Comparison of ENCODE assay signal across 14 cellular contexts in genomic region chr2:177419274-177419673, GRCh38. TPM values are rescaled to one million over a fixed set of nuclear protein-coding genes. Genes with fewer than 3 reads are reported as not detected.
DNase-seq lines count a peak whose midpoint lies in the region; ATAC-seq, FAIRE-seq and TF ChIP-seq lines count a peak whose summit lies in the region.
"Had no signal": no experiment of that assay in that cellular context is flagged by ENCODE, and none has a peak within 500 bp of the region (broad histone marks: within the 10 kb centered on the region; RNA-seq: fewer than 3 reads in every experiment).

No MANE protein-coding gene starts in this region.

- H3K36me3 Mint-ChIP-seq in activated naive CD4-positive, alpha-beta T cell treated with anti-CD3 and anti-CD28 coated beads, Interleukin-2, amount 50 U/mL, for 24 hours, result peaks cover 10% of the 10 kb centered on the region

- no peaks in the 10 kb centered on the region for H3K9me3 Mint-ChIP-seq in activated naive CD4-positive, alpha-beta T cell treated with anti-CD3 and anti-CD28 coated beads, Interleukin-2, amount 50 U/mL, for 24 hours
- H3K9me3 Mint-ChIP-seq: dendritic cell treated with granulocyte-macrophage colony-stimulating factor and Interleukin-4, amounts not matched to agents 40 ng/mL and 50 ng/mL, for 4 days had no signal

- TF ChIP-seq CTCF in smooth muscle cell (IDR thresholded peaks at IDR 0.05; ENCODE audit: borderline replicate concordance, insufficient read depth, poor library complexity, severe bottlenecking) (no peak), gastrocnemius medialis (IDR thresholded peaks at IDR 0.05 in 4 of 5, conservative IDR thresholded peaks at IDR 0.05 in 1 of 5) (no peak)

- no peaks in the 10 kb centered on the region for H3F3A ChIP-seq in smooth muscle cell (ENCODE audit: low read depth)

- peaks cover 55% of the 10 kb centered on the region for H3K4me1 Mint-ChIP-seq in activated naive CD4-positive, alpha-beta T cell treated with anti-CD3 and anti-CD28 coated beads, Interleukin-2, amount 50 U/mL, for 24 hours

- peaks cover 98% of the 10 kb centered on the region for H3K79me2 ChIP-seq in smooth muscle cell (ENCODE audit: low read depth)

- no peak for DNase-seq in activated naive CD4-positive, alpha-beta T cell (lab: John Stamatoyannopoulos, UW)
- DNase-seq in RCC 7860 (ENCODE audit: low spot score), result no peak
- DNase-seq in smooth muscle cell (lab: John Stamatoyannopoulos, UW; ENCODE audit: unreplicated experiment), result no peak
- no peak for DNase-seq in gastrocnemius medialis
- no peak for DNase-seq in effector CD8-positive, alpha-beta T cell (lab: John Stamatoyannopoulos, UW)
- no peak for DNase-seq in activated gamma-delta T cell treated with Interleukin-2 at 50 U/mL for 16 hours
- DNase-seq: NCI-H2227 treated with DMSO at 0.1 percent for 48 hours; stimulated activated CD4-positive, alpha-beta T cell treated with anti-CD3 and anti-CD28 coated beads, Interleukin-15, amount 100 ng/mL, for 24 hours had no signal

- H3K27me3 Mint-ChIP-seq in activated naive CD4-positive, alpha-beta T cell treated with anti-CD3 and anti-CD28 coated beads, Interleukin-2, amount 50 U/mL, for 24 hours, result no peaks in the 10 kb centered on the region
- H3K27me3 Mint-ChIP-seq: dendritic cell treated with granulocyte-macrophage colony-stimulating factor and Interleukin-4, amounts not matched to agents 40 ng/mL and 50 ng/mL, for 4 days had no signal

- H3K9me3 ChIP-seq in smooth muscle cell (replicated peaks; ENCODE audit: low read depth) (no peaks in the 10 kb centered on the region), gastrocnemius medialis (no peaks in the 10 kb centered on the region)

- no peak overlapping the region for H3K9ac ChIP-seq in smooth muscle cell (ENCODE audit: low read depth)

- H3K27ac ChIP-seq in smooth muscle cell (ENCODE audit: low read depth), result no peak overlapping the region
- no peak overlapping the region for H3K27ac ChIP-seq in gastrocnemius medialis

- peaks cover 5% of the 10 kb centered on the region for H3K36me3 ChIP-seq in smooth muscle cell (ENCODE audit: low read depth)
- H3K36me3 ChIP-seq in gastrocnemius medialis, result no peaks in the 10 kb centered on the region

- H3K27me3 ChIP-seq in smooth muscle cell (ENCODE audit: low read depth) (no peaks in the 10 kb centered on the region), gastrocnemius medialis (no peaks in the 10 kb centered on the region)

- H3K4me3 Mint-ChIP-seq in activated naive CD4-positive, alpha-beta T cell treated with anti-CD3 and anti-CD28 coated beads, Interleukin-2, amount 50 U/mL, for 24 hours, result no peak overlapping the region
- H3K4me3 Mint-ChIP-seq: CD14-positive monocyte; dendritic cell treated with granulocyte-macrophage colony-stimulating factor and Interleukin-4, amounts not matched to agents 40 ng/mL and 50 ng/mL, for 4 days; T-helper 1 cell treated with Interleukin-12 subunit alpha and Interleukin-12 subunit beta and Interleukin-4 antibody, amounts not matched to agents 30 μg/mL and 1 μg/mL, for 36 hours had no signal

- 95% methylated on average over 1 of the region's 1 CpG for WGBS in smooth muscle cell (ENCODE audit: low lambda C conversion rate)

- in situ Hi-C loops in gastrocnemius medialis (cut with MboI; ENCODE audit: low sequenced_read_pairs in 4 of 4), result loop anchor here (5.0 to 10.0 kb wide), 4 partner anchors 82 to 254 kb away; no protein-coding TSS in a partner anchor

- peak overlapping the region; percentile 39 for H3K27ac Mint-ChIP-seq in activated naive CD4-positive, alpha-beta T cell treated with anti-CD3 and anti-CD28 coated beads, Interleukin-2, amount 50 U/mL, for 24 hours
- H3K27ac Mint-ChIP-seq: CD14-positive monocyte; dendritic cell treated with granulocyte-macrophage colony-stimulating factor and Interleukin-4, amounts not matched to agents 40 ng/mL and 50 ng/mL, for 4 days; T-helper 1 cell treated with Interleukin-12 subunit alpha and Interleukin-12 subunit beta and Interleukin-4 antibody, amounts not matched to agents 30 μg/mL and 1 μg/mL, for 36 hours had no signal

- intact Hi-C loops in gastrocnemius medialis (cut with DNase I; ENCODE audit: low total_unique reads), result loop anchor here (5.0 kb wide), 1 partner anchor 157 kb away; the partner anchor contains the start of gene NFE2L2

- no peak for TF ChIP-seq POLR2A in gastrocnemius medialis (IDR thresholded peaks at IDR 0.05)

- H3K4me3 ChIP-seq in smooth muscle cell, result no peak overlapping the region
- no peak overlapping the region for H3K4me3 ChIP-seq in gastrocnemius medialis

- H3K4me1 ChIP-seq in smooth muscle cell (ENCODE audit: low read depth), result peaks cover 3% of the 10 kb centered on the region
- H3K4me1 ChIP-seq in gastrocnemius medialis, result peaks cover 9% of the 10 kb centered on the region in 2 donors

- H3K4me2 ChIP-seq in smooth muscle cell, result peak overlapping the region; percentile 30

- no peak overlapping the region for H2AFZ ChIP-seq in smooth muscle cell (ENCODE audit: low read depth)

- ATAC-seq in esophagus mucosa (peak; percentile 76), gastrocnemius medialis (no peak)

- peak; percentile 55 for FAIRE-seq in RCC 7860 (lab: Jason Lieb, UNC)
- FAIRE-seq: HTR-8/SVneo had no signal

- peaks cover 24% of the 10 kb centered on the region for H4K20me1 ChIP-seq in smooth muscle cell (ENCODE audit: low read depth)

RNA-seq across cellular contexts. Expression of gene AGPS, which starts 26.7 kb away (rescaled TPM):
- total RNA-seq in esophagus mucosa, result 38.1 TPM
- total RNA-seq in smooth muscle cell, result 40.1 and 41.4 TPM in 2 replicates
- polyA plus RNA-seq in smooth muscle cell, result 16.8 and 19.5 TPM in 2 replicates
- 10 to 100 TPM; 23.1 to 30.9 (median 26.2) TPM for total RNA-seq in gastrocnemius medialis
